Comparison of ENCODE assay signal across 8 cellular contexts in the genomic region with DNA sequence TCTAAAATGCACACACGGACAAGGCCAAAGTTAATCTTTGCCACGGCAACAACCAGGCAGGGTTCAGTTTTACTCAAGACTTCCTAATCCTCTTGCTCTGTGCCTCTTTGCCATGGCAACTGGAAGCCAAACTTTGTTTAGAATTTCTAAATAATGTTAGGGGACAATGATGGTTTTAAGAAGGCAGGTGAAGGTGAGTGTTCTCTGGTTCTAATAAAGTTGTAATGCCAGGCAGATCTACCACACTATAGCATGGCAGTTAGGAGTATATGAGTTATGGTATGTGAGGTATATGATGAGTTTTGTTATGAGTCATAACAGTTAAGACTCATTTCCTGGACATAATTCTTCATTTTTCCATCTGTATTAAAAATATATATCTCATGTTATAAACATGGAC. TPM values are rescaled to one million over a fixed set of nuclear protein-coding genes. Genes with fewer than 3 reads are reported as not detected.
DNase-seq lines count a peak whose midpoint lies in the region; ATAC-seq lines count a peak whose summit lies in the region.

No MANE protein-coding gene starts in this region.

- no peaks in the 10 kb centered on the region for H3K36me3 ChIP-seq in muscle layer of duodenum (ENCODE audit: control insufficient read depth in 1 of 2, insufficient read depth in 2 of 2, low read length in 2 of 2)

- H3K27me3 ChIP-seq in muscle layer of duodenum (ENCODE audit: low read depth, low read length): no peaks in the 10 kb centered on the region

- ATAC-seq in HG03064 (IDR thresholded peaks at IDR 0.05; ENCODE audit: low read depth, unreplicated experiment) (peak; percentile 47), left lobe of liver (no peak)

- H3K9me3 ChIP-seq in muscle layer of duodenum (ENCODE audit: control insufficient read depth in 1 of 2, low read length in 2 of 2): no peaks in the 10 kb centered on the region

- peak overlapping the region; percentile 62 for H3K27ac ChIP-seq in muscle layer of duodenum (ENCODE audit: low read length)

- peak; percentile 54 for DNase-seq in activated CD4-positive, alpha-beta T cell treated with anti-CD3 and anti-CD28 coated beads for 48 hours
- DNase-seq in activated CD4-positive, alpha-beta T cell treated with anti-CD3 and anti-CD28 coated beads, Interleukin-2, amount 50 U/mL, for 1 hour: no peak
- DNase-seq in SKM-1 (lab: John Stamatoyannopoulos, UW; ENCODE audit: unreplicated experiment) (peak; percentile 46), NCI-H526 treated with DMSO at 0.1 percent for 48 hours (lab: John Stamatoyannopoulos, UW) (no peak), left lobe of liver (ENCODE audit: low spot score) (no peak)
- DNase-seq in NK-92 treated with Interleukin-12 subunit alpha and Interleukin-12 subunit beta, amount 100 ng/mL, for 24 hours (lab: John Stamatoyannopoulos, UW): no peak

- no peaks in the 10 kb centered on the region for H3K4me1 ChIP-seq in muscle layer of duodenum (ENCODE audit: control insufficient read depth in 1 of 2, insufficient read depth in 2 of 2, low read length in 2 of 2)

- H3K4me3 ChIP-seq in muscle layer of duodenum (ENCODE audit: low read depth in 1 of 2, low read length in 2 of 2): peak overlapping the region in 1 of 2 donors; percentile 52

RNA-seq across cellular contexts. Expression of a gene that starts 2.7 kb away (rescaled TPM):
- total RNA-seq in left lobe of liver: 5.4 TPM

Comparison
In these comparisons a context has a peak if more than half of its experiments do, and no peak if none do; other contexts are left out.
1. DNase-seq: peak in activated CD4-positive, alpha-beta T cell treated with anti-CD3 and anti-CD28 coated beads for 48 hours (single experiment) and SKM-1 (single experiment); none in activated CD4-positive, alpha-beta T cell treated with anti-CD3 and anti-CD28 coated beads, Interleukin-2, amount 50 U/mL, for 1 hour (single experiment), NCI-H526 treated with DMSO at 0.1 percent for 48 hours (single experiment), left lobe of liver (single experiment) and NK-92 treated with Interleukin-12 subunit alpha and Interleukin-12 subunit beta, amount 100 ng/mL, for 24 hours (single experiment).